8 cellular contexts compared by ENCODE assay signal in genomic region chr2:55233658-55233940, GRCh38. TPM values are rescaled to one million over a fixed set of nuclear protein-coding genes. Genes with fewer than 3 reads are reported as not detected.
DNase-seq lines count a peak whose midpoint lies in the region; ATAC-seq and TF ChIP-seq lines count a peak whose summit lies in the region.

No MANE protein-coding gene starts in this region.

- H2AFZ ChIP-seq in DND-41 (ENCODE audit: low read depth, low read length) (no peak overlapping the region), parathyroid adenoma (no peak overlapping the region)

- H4K20me1 ChIP-seq in DND-41 (ENCODE audit: insufficient read depth, low read length), result peaks cover 7% of the 10 kb centered on the region; the same call in 1 of the 2 replicates

- TF ChIP-seq CTCF in DND-41 (IDR thresholded peaks at IDR 0.05; ENCODE audit: borderline replicate concordance, extremely low read depth, low read length, poor library complexity, severe bottlenecking) (no peak), RWPE2 (IDR thresholded peaks at IDR 0.05; ENCODE audit: poor library complexity, severe bottlenecking) (no peak), esophagus squamous epithelium (IDR thresholded peaks at IDR 0.05) (no peak), parathyroid adenoma (IDR thresholded peaks at IDR 0.05) (no peak)

- H3K4me2 ChIP-seq in DND-41 (ENCODE audit: insufficient read depth, low read length) (peak overlapping the region; percentile 70), parathyroid adenoma (ENCODE audit: low read length) (peak overlapping the region; percentile 95)

- TF ChIP-seq POLR2A in esophagus squamous epithelium (IDR thresholded peaks at IDR 0.05), result no peak

- WGBS in esophagus squamous epithelium, 2 donors, result 56 to 58% methylated on average over 7 of the region's 7 CpGs

- H3K4me3 ChIP-seq in DND-41 (ENCODE audit: low read depth in 1 of 2, low read length in 2 of 2), result peak overlapping the region; percentile 89 to 91; a peak in 3 of 4 replicates
- peak overlapping the region; percentile 45 for H3K4me3 ChIP-seq in RWPE2 (ENCODE audit: severe bottlenecking)
- peak overlapping the region; percentile 67 to 94 (median 84) for H3K4me3 ChIP-seq in esophagus squamous epithelium
- peak overlapping the region; percentile 89 for H3K4me3 ChIP-seq in parathyroid adenoma (ENCODE audit: low read depth, low read length)

- peaks cover 47% of the 10 kb centered on the region for H3K4me1 ChIP-seq in DND-41 (ENCODE audit: insufficient read depth, low read length)
- H3K4me1 ChIP-seq in RWPE2 (ENCODE audit: insufficient read depth, poor library complexity, severe bottlenecking), result peaks cover 12% of the 10 kb centered on the region
- peaks cover 10 to 40% (median 24%) of the 10 kb centered on the region in 3 donors for H3K4me1 ChIP-seq in esophagus squamous epithelium
- H3K4me1 ChIP-seq in parathyroid adenoma, result peaks cover 8% of the 10 kb centered on the region

- H3K9ac ChIP-seq in DND-41 (ENCODE audit: low read depth, low read length) (peak overlapping the region; percentile 89), parathyroid adenoma (no peak overlapping the region)

- H3K27ac ChIP-seq in DND-41 (ENCODE audit: low read length) (no peak overlapping the region), RWPE2 (ENCODE audit: poor library complexity, severe bottlenecking) (peak overlapping the region; percentile 85), esophagus squamous epithelium (peak overlapping the region; percentile 90 to 96 (median 93)), parathyroid adenoma (peak overlapping the region; percentile 98)

- H3K9me3 ChIP-seq in DND-41 (ENCODE audit: insufficient read depth, low read length, severe bottlenecking) (no peaks in the 10 kb centered on the region), RWPE2 (ENCODE audit: severe bottlenecking) (no peaks in the 10 kb centered on the region), esophagus squamous epithelium (no peaks in the 10 kb centered on the region), parathyroid adenoma (ENCODE audit: control insufficient read depth, low read length) (no peaks in the 10 kb centered on the region)

- H3K36me3 ChIP-seq in DND-41 (ENCODE audit: insufficient read depth, low read length) (peaks cover 46% of the 10 kb centered on the region), RWPE2 (ENCODE audit: low read depth) (peaks cover 52% of the 10 kb centered on the region), esophagus squamous epithelium (peaks cover 0 to 51% (median 11%) of the 10 kb centered on the region in 3 donors), parathyroid adenoma (ENCODE audit: control insufficient read depth, insufficient read depth, low read length) (peaks cover 2% of the 10 kb centered on the region)

- intact Hi-C loops in esophagus squamous epithelium (cut with DNase I), result no loop called here

- no peak for ATAC-seq in DND-41 (ENCODE audit: insufficient read depth, low read depth)
- no peak for ATAC-seq in RWPE2 (ENCODE audit: low read depth)
- no peak for ATAC-seq in HG02798 (IDR thresholded peaks at IDR 0.05; ENCODE audit: poor library complexity, unreplicated experiment)

- no peaks in the 10 kb centered on the region for H3K27me3 ChIP-seq in DND-41 (ENCODE audit: insufficient read depth, low read length, poor library complexity)
- H3K27me3 ChIP-seq in RWPE2 (ENCODE audit: insufficient read depth, poor library complexity, severe bottlenecking), result no peaks in the 10 kb centered on the region
- H3K27me3 ChIP-seq in esophagus squamous epithelium, result no peaks in the 10 kb centered on the region
- no peaks in the 10 kb centered on the region for H3K27me3 ChIP-seq in parathyroid adenoma (ENCODE audit: control insufficient read depth, insufficient read depth, low read length)

- peaks cover 62% of the 10 kb centered on the region for H3K79me2 ChIP-seq in DND-41 (ENCODE audit: insufficient read depth, low read length)
- H3K79me2 ChIP-seq in parathyroid adenoma, result peaks cover 11% of the 10 kb centered on the region

- DNase-seq in DND-41 (no peak), RWPE2 (ENCODE audit: low spot score) (no peak), esophagus squamous epithelium (lab: John Stamatoyannopoulos, UW) (no peak), DMS 273 (lab: John Stamatoyannopoulos, UW; ENCODE audit: unreplicated experiment) (no peak), medulla oblongata (ENCODE audit: extremely low spot score) (no peak), DMS53 (lab: John Stamatoyannopoulos, UW) (no peak)

RNA-seq across cellular contexts. Expression of gene RPS27A, which starts 1.1 kb away (rescaled TPM):
- total RNA-seq in esophagus squamous epithelium, result 1,000 to 10,000 TPM in 3 of 4 donors, 100 to 1,000 TPM in 1; 594 to 2,863 (median 1,992) TPM

RNA-seq across cellular contexts. Expression of gene CLHC1, which starts 1.5 kb away (rescaled TPM):
- total RNA-seq in esophagus squamous epithelium, result 10 to 100 TPM in 2 of 4 donors, 1 to 10 TPM in 2; 2.3 to 12.5 (median 9.3) TPM

RNA-seq across cellular contexts. Expression of gene MTIF2, which starts 35.4 kb away (rescaled TPM):
- total RNA-seq in esophagus squamous epithelium, result 10 to 100 TPM; 13.8 to 28.9 (median 24.4) TPM
